13 cellular contexts compared by ENCODE assay signal in genomic region chr12:110451263-110451662, GRCh38. TPM values are rescaled to one million over a fixed set of nuclear protein-coding genes. Genes with fewer than 3 reads are reported as not detected.
DNase-seq lines count a peak whose midpoint lies in the region; ATAC-seq and TF ChIP-seq lines count a peak whose summit lies in the region.
"Had no signal": no experiment of that assay in that cellular context is flagged by ENCODE, and none has a peak within 500 bp of the region (broad histone marks: within the 10 kb centered on the region; RNA-seq: fewer than 3 reads in every experiment).

No MANE protein-coding gene starts in this region.

- H3K4me1 Mint-ChIP-seq in T-helper 1 cell treated with Interleukin-12 subunit alpha and Interleukin-12 subunit beta and Interleukin-4 antibody, amounts not matched to agents 30 μg/mL and 1 μg/mL, for 36 hours (ENCODE audit: low read depth) = peaks cover 37% of the 10 kb centered on the region
- peaks cover 25 to 35% of the 10 kb centered on the region in 2 donors for H3K4me1 Mint-ChIP-seq in effector memory CD8-positive, alpha-beta T cell (ENCODE audit: low read depth in 2 of 2)

- H3K27ac ChIP-seq in RWPE1 (peak overlapping the region; percentile 31), psoas muscle (peak overlapping the region; percentile 89), tibial artery (no peak overlapping the region)
- H3K27ac ChIP-seq: colonic mucosa had no signal

- peaks cover 28% of the 10 kb centered on the region for H3K36me3 Mint-ChIP-seq in T-helper 1 cell treated with Interleukin-12 subunit alpha and Interleukin-12 subunit beta and Interleukin-4 antibody, amounts not matched to agents 30 μg/mL and 1 μg/mL, for 36 hours (ENCODE audit: low read depth)
- peaks cover 49% of the 10 kb centered on the region for H3K36me3 Mint-ChIP-seq in effector memory CD8-positive, alpha-beta T cell (ENCODE audit: insufficient read depth)

- DNase-seq in T-helper 1 cell (no peak), RWPE1 (ENCODE audit: low spot score) (no peak), psoas muscle (no peak), AG08396 (ENCODE audit: low spot score) (no peak), tibial artery (no peak)
- no peak for DNase-seq in effector memory CD8-positive, alpha-beta T cell
- DNase-seq: activated gamma-delta T cell, colonic mucosa, NCI-H1092 treated with DMSO at 0.1 percent for 48 hours, NCI-H510A, trophoblast cell had no signal

- CTCF ChIA-PET in RWPE1 (lab: Yijun Ruan, JAX) = interaction anchor here (0.5 to 2.3 kb wide), 2 partner anchors 48 to 151 kb away, joined by 3 to 20 read pairs; no protein-coding TSS in a partner anchor

- POLR2A ChIA-PET in RWPE1 (lab: Yijun Ruan, JAX; ENCODE audit: low non-redundant PET) = no interaction called here

- TF ChIP-seq CTCF in RWPE1 (conservative IDR thresholded peaks at IDR 0.05; ENCODE audit: low read depth) (no peak), psoas muscle (IDR thresholded peaks at IDR 0.05) (no peak), tibial artery (IDR thresholded peaks at IDR 0.05) (no peak)

- intact Hi-C loops in psoas muscle (cut with DNase I) (loop anchor here (5.0 to 10.0 kb wide), 4 partner anchors 151 to 864 kb away; no protein-coding TSS in a partner anchor), tibial artery (cut with DNase I; ENCODE audit: low total_unique reads) (no loop called here)

- H3K4me3 Mint-ChIP-seq in T-helper 1 cell treated with Interleukin-12 subunit alpha and Interleukin-12 subunit beta and Interleukin-4 antibody, amounts not matched to agents 30 μg/mL and 1 μg/mL, for 36 hours = peak overlapping the region; percentile 100
- peak overlapping the region; percentile 28 to 100 for H3K4me3 Mint-ChIP-seq in effector memory CD8-positive, alpha-beta T cell

- no peaks in the 10 kb centered on the region for H3K9me3 Mint-ChIP-seq in T-helper 1 cell treated with Interleukin-12 subunit alpha and Interleukin-12 subunit beta and Interleukin-4 antibody, amounts not matched to agents 30 μg/mL and 1 μg/mL, for 36 hours
- H3K9me3 Mint-ChIP-seq in effector memory CD8-positive, alpha-beta T cell = no peaks in the 10 kb centered on the region

- H3K36me3 ChIP-seq in psoas muscle (ENCODE audit: insufficient read depth in 1 of 2, low read depth in 1 of 2) = peaks cover 9 to 42% of the 10 kb centered on the region in 2 donors
- H3K36me3 ChIP-seq in tibial artery = peaks cover 22 to 48% (median 28%) of the 10 kb centered on the region in 3 donors
- H3K36me3 ChIP-seq: colonic mucosa had no signal

- no peak for ATAC-seq in effector memory CD8-positive, alpha-beta T cell (replicated peaks)
- no peak for ATAC-seq in psoas muscle
- no peak for ATAC-seq in HG03432 (IDR thresholded peaks at IDR 0.05; ENCODE audit: unreplicated experiment)

- H3K27ac Mint-ChIP-seq in T-helper 1 cell treated with Interleukin-12 subunit alpha and Interleukin-12 subunit beta and Interleukin-4 antibody, amounts not matched to agents 30 μg/mL and 1 μg/mL, for 36 hours = no peak overlapping the region
- peak overlapping the region; percentile 99 for H3K27ac Mint-ChIP-seq in effector memory CD8-positive, alpha-beta T cell

- H3K27me3 Mint-ChIP-seq in T-helper 1 cell treated with Interleukin-12 subunit alpha and Interleukin-12 subunit beta and Interleukin-4 antibody, amounts not matched to agents 30 μg/mL and 1 μg/mL, for 36 hours (ENCODE audit: low read depth) = no peaks in the 10 kb centered on the region
- no peaks in the 10 kb centered on the region for H3K27me3 Mint-ChIP-seq in effector memory CD8-positive, alpha-beta T cell

- H3K4me3 ChIP-seq in psoas muscle (no peak overlapping the region), tibial artery (no peak overlapping the region)
- H3K4me3 ChIP-seq: colonic mucosa had no signal

- peaks cover 15% of the 10 kb centered on the region for H3K4me1 ChIP-seq in psoas muscle
- peaks cover 0 to 23% (median 19%) of the 10 kb centered on the region in 4 donors for H3K4me1 ChIP-seq in tibial artery

- H3K9me3 ChIP-seq in psoas muscle = no peaks in the 10 kb centered on the region
- H3K9me3 ChIP-seq in tibial artery = no peaks in the 10 kb centered on the region
- H3K9me3 ChIP-seq: colonic mucosa had no signal

- WGBS in psoas muscle, 3 donors = 63 to 88% (median 66%) methylated on average over 1 of the region's 1 CpG

- H3K27me3 ChIP-seq in psoas muscle (ENCODE audit: insufficient read depth in 3 of 3, low read length in 2 of 3) (no peaks in the 10 kb centered on the region), tibial artery (no peaks in the 10 kb centered on the region)
- H3K27me3 ChIP-seq: colonic mucosa had no signal

RNA-seq across cellular contexts. Expression of gene ARPC3, which starts 1.1 kb away (rescaled TPM):
- 10 to 100 TPM; 52.7 to 71.6 (median 59.7) TPM for total RNA-seq in psoas muscle
- polyA plus RNA-seq in psoas muscle = 100 to 1,000 TPM; 115 to 168 (median 143) TPM

RNA-seq across cellular contexts. Expression of gene GPN3, which starts 16.8 kb away (rescaled TPM):
- total RNA-seq in psoas muscle = 10 to 100 TPM; 25.7 to 34.9 (median 27.6) TPM
- polyA plus RNA-seq in psoas muscle = 10 to 100 TPM; 26.0 to 41.7 (median 31.1) TPM

RNA-seq across cellular contexts. Expression of gene FAM216A, which starts 17.4 kb away (rescaled TPM):
- 1 to 10 TPM; 2.1 to 8.3 (median 3.4) TPM for total RNA-seq in psoas muscle
- polyA plus RNA-seq in psoas muscle = 1 to 10 TPM; 1.7 to 4.0 (median 3.1) TPM

RNA-seq across cellular contexts. Expression of gene ANAPC7, which starts 47.8 kb away (rescaled TPM):
- 10 to 100 TPM; 31.9 to 43.9 (median 40.2) TPM for total RNA-seq in psoas muscle
- polyA plus RNA-seq in psoas muscle = 10 to 100 TPM; 20.8 to 35.1 (median 24.0) TPM

RNA-seq across cellular contexts. Expression of gene VPS29, which starts 50.6 kb away (rescaled TPM):
- total RNA-seq in psoas muscle = 100 to 1,000 TPM in 3 of 4 donors, 10 to 100 TPM in 1; 70.4 to 136 (median 121) TPM
- 100 to 1,000 TPM; 168 to 216 (median 188) TPM for polyA plus RNA-seq in psoas muscle

Comparison
In these comparisons a context has a peak if more than half of its experiments do, and no peak if none do; other contexts are left out.
1. H3K27ac ChIP-seq: peak in RWPE1 (single experiment) and psoas muscle (single experiment); none in tibial artery (0 of 2).